ENCODE assay signal across 28 cellular contexts in genomic region chr3:104519468-104519867, GRCh38.
DNase-seq lines count a peak whose midpoint lies in the region; ATAC-seq and TF ChIP-seq lines count a peak whose summit lies in the region.
"Had no signal": no experiment of that assay in that cellular context is flagged by ENCODE, and none has a peak within 500 bp of the region (broad histone marks: within the 10 kb centered on the region; RNA-seq: fewer than 3 reads in every experiment).

No MANE protein-coding gene starts in this region.

- H3K27me3 Mint-ChIP-seq in activated B cell treated with CpG ODN at 0.5 μM for 24 hours (no peaks in the 10 kb centered on the region), memory B cell (no peaks in the 10 kb centered on the region)
- H3K27me3 Mint-ChIP-seq: activated CD4-positive, alpha-beta memory T cell treated with anti-CD3 and anti-CD28 coated beads, Interleukin-2, amount 10 ng/mL, durations not matched to agents 7 days and 5 days; CD4-positive, CD25-positive, alpha-beta regulatory T cell; central memory CD8-positive, alpha-beta T cell had no signal

- H3K27me3 ChIP-seq in GM06990 (replicated peaks; ENCODE audit: control insufficient read depth, insufficient read depth, low read length) (no peaks in the 10 kb centered on the region), HUES64 (ENCODE audit: insufficient read depth, low read length) (no peaks in the 10 kb centered on the region)
- H3K27me3 ChIP-seq: gastrocnemius medialis, left lung, right atrium auricular region had no signal

- ATAC-seq in activated B cell treated with CpG ODN at 0.5 μM for 24 hours (ENCODE audit: low read depth) (no peak), memory B cell (ENCODE audit: low read depth) (no peak), HG02642 (IDR thresholded peaks at IDR 0.05; ENCODE audit: poor library complexity, unreplicated experiment) (no peak), HG02973 (IDR thresholded peaks at IDR 0.05; ENCODE audit: unreplicated experiment) (no peak)
- ATAC-seq: esophagus mucosa; gastrocnemius medialis; K562; left lung; stimulated activated effector memory CD8-positive, alpha-beta T cell treated with anti-CD3 and anti-CD28 coated beads, Interleukin-12 subunit alpha, Interleukin-12 subunit beta, amount 100 ng/mL, for 72 hours had no signal

- no peaks in the 10 kb centered on the region for H3K36me3 ChIP-seq in GM06990 (ENCODE audit: control insufficient read depth, insufficient read depth, low read length)
- H3K36me3 ChIP-seq in HUES64 (ENCODE audit: insufficient read depth, low read length) = 0 out of 2 replicates have a peak, but pooled peaks cover 3% of the 10 kb centered on the region
- H3K36me3 ChIP-seq: gastrocnemius medialis, left lung, right atrium auricular region had no signal

- CTCF ChIA-PET in activated B cell treated with CpG ODN at 0.5 μM for 24 hours (lab: Charles Lee) = no interaction called here

- H3K4me3 ChIP-seq in GM06990 (replicated peaks; ENCODE audit: low read depth, low read length) = peak overlapping the region; percentile 29; the same call in 1 of the 2 replicates
- H3K4me3 ChIP-seq in HUES64 (ENCODE audit: low read length) = peak overlapping the region; percentile 30
- H3K4me3 ChIP-seq: gastrocnemius medialis, K562, left lung, right atrium auricular region had no signal

- H3K9me3 Mint-ChIP-seq in activated B cell treated with CpG ODN at 0.5 μM for 24 hours (peaks cover 4% of the 10 kb centered on the region), memory B cell (peaks cover 3% of the 10 kb centered on the region)
- H3K9me3 Mint-ChIP-seq: activated CD4-positive, alpha-beta memory T cell treated with anti-CD3 and anti-CD28 coated beads, Interleukin-2, amount 10 ng/mL, durations not matched to agents 7 days and 5 days; central memory CD8-positive, alpha-beta T cell; stimulated activated effector memory CD8-positive, alpha-beta T cell treated with anti-CD3 and anti-CD28 coated beads, Interleukin-12 subunit alpha, Interleukin-12 subunit beta, amount 100 ng/mL, for 72 hours had no signal

- peak overlapping the region; percentile 48 for H3K9ac ChIP-seq in HUES64 (ENCODE audit: low read depth, low read length)

- POLR2A ChIA-PET in activated B cell treated with CpG ODN at 0.5 μM for 24 hours (lab: Charles Lee) = interaction anchor here (1.0 kb wide), 1 partner anchor 849 kb away, joined by 3 read pairs; no protein-coding TSS in a partner anchor

- H3K27ac Mint-ChIP-seq in activated B cell treated with CpG ODN at 0.5 μM for 24 hours (peak overlapping the region; percentile 93), memory B cell (peak overlapping the region; percentile 94)
- H3K27ac Mint-ChIP-seq: activated CD4-positive, alpha-beta memory T cell treated with anti-CD3 and anti-CD28 coated beads, Interleukin-2, amount 10 ng/mL, durations not matched to agents 7 days and 5 days; activated naive CD4-positive, alpha-beta T cell treated with anti-CD3 and anti-CD28 coated beads for 36 hours; stimulated activated effector memory CD8-positive, alpha-beta T cell treated with anti-CD3 and anti-CD28 coated beads, Interleukin-12 subunit alpha, Interleukin-12 subunit beta, amount 100 ng/mL, for 72 hours had no signal

- peak overlapping the region; percentile 93 for H3K27ac ChIP-seq in HUES64 (ENCODE audit: low read depth, low read length)
- H3K27ac ChIP-seq: gastrocnemius medialis, left lung, right atrium auricular region, VCaP had no signal

- intact Hi-C loops in activated B cell treated with CpG ODN at 0.5 μM for 24 hours (cut with micrococcal nuclease) (loop anchor here (1.0 kb wide), 2 partner anchors 8 to 198 kb away; no protein-coding TSS in a partner anchor), posterior vena cava (cut with DNase I) (no loop called here)

- H3K4me1 Mint-ChIP-seq in activated B cell treated with CpG ODN at 0.5 μM for 24 hours = peaks cover 53% of the 10 kb centered on the region
- H3K4me1 Mint-ChIP-seq in memory B cell = peaks cover 39% of the 10 kb centered on the region
- H3K4me1 Mint-ChIP-seq: activated CD4-positive, alpha-beta memory T cell treated with anti-CD3 and anti-CD28 coated beads, Interleukin-2, amount 10 ng/mL, durations not matched to agents 7 days and 5 days; CD4-positive, CD25-positive, alpha-beta regulatory T cell; central memory CD8-positive, alpha-beta T cell; stimulated activated effector memory CD8-positive, alpha-beta T cell treated with anti-CD3 and anti-CD28 coated beads, Interleukin-12 subunit alpha, Interleukin-12 subunit beta, amount 100 ng/mL, for 72 hours had no signal

- H3K9me3 ChIP-seq in HUES64 (ENCODE audit: insufficient read depth, low read depth, low read length) = 0 out of 2 replicates have a peak, but pooled peaks cover 10% of the 10 kb centered on the region
- H3K9me3 ChIP-seq: gastrocnemius medialis, right atrium auricular region had no signal

- H3K4me3 Mint-ChIP-seq in activated B cell treated with CpG ODN at 0.5 μM for 24 hours (peak overlapping the region; percentile 68), memory B cell (peak overlapping the region; percentile 82)
- H3K4me3 Mint-ChIP-seq: activated CD4-positive, alpha-beta memory T cell treated with anti-CD3 and anti-CD28 coated beads, Interleukin-2, amount 10 ng/mL, durations not matched to agents 7 days and 5 days; activated naive CD4-positive, alpha-beta T cell treated with anti-CD3 and anti-CD28 coated beads for 36 hours; CD4-positive, CD25-positive, alpha-beta regulatory T cell; central memory CD8-positive, alpha-beta T cell; stimulated activated effector memory CD8-positive, alpha-beta T cell treated with anti-CD3 and anti-CD28 coated beads, Interleukin-12 subunit alpha, Interleukin-12 subunit beta, amount 100 ng/mL, for 72 hours had no signal

- peaks cover 43% of the 10 kb centered on the region for H3K4me1 ChIP-seq in HUES64 (ENCODE audit: insufficient read depth, low read length)
- H3K4me1 ChIP-seq: gastrocnemius medialis, left lung, right atrium auricular region had no signal

- no peak for DNase-seq in GM06990 (ENCODE audit: extremely low read depth, insufficient read length)
- no peak for DNase-seq in activated B cell treated with CpG ODN at 0.5 μM for 24 hours
- DNase-seq in memory B cell (ENCODE audit: low spot score in 2 of 2) = no peak
- DNase-seq in stimulated activated CD4-positive, alpha-beta T cell treated with anti-CD3 and anti-CD28 coated beads, Interleukin-12 subunit alpha, Interleukin-12 subunit beta, amount 100 ng/mL, for 4 hours = no peak
- no peak for DNase-seq in posterior vena cava (ENCODE audit: low spot score)
- DNase-seq: ACHN; activated CD4-positive, alpha-beta memory T cell treated with anti-CD3 and anti-CD28 coated beads, Interleukin-2, amount 10 ng/mL, durations not matched to agents 7 days and 5 days; activated naive CD4-positive, alpha-beta T cell treated with anti-CD3 and anti-CD28 coated beads for 36 hours; anterior cingulate cortex; CD4-positive, CD25-positive, alpha-beta regulatory T cell; DMS153; gastrocnemius medialis; left lung; NCI-H1105; NCI-H2107; NCI-H524; nucleus accumbens; SHP77; T-helper 1 cell had no signal

- TF ChIP-seq CTCF in GM06990 (IDR thresholded peaks at IDR 0.05; ENCODE audit: insufficient read depth, low read length, poor library complexity, severe bottlenecking) = no peak
- no peak for TF ChIP-seq CTCF in activated B cell treated with CpG ODN at 0.5 μM for 24 hours (IDR thresholded peaks at IDR 0.05)

- H3K36me3 Mint-ChIP-seq in activated B cell treated with CpG ODN at 0.5 μM for 24 hours (ENCODE audit: low read depth) (peaks cover 10% of the 10 kb centered on the region), memory B cell (peaks cover 14% of the 10 kb centered on the region)
- H3K36me3 Mint-ChIP-seq: CD4-positive, CD25-positive, alpha-beta regulatory T cell; stimulated activated effector memory CD8-positive, alpha-beta T cell treated with anti-CD3 and anti-CD28 coated beads, Interleukin-12 subunit alpha, Interleukin-12 subunit beta, amount 100 ng/mL, for 72 hours had no signal

- 29% methylated on average over 2 of the region's 3 CpGs for WGBS in HUES64
